Comparison of ENCODE assay signal across 7 cellular contexts in the genomic region with DNA sequence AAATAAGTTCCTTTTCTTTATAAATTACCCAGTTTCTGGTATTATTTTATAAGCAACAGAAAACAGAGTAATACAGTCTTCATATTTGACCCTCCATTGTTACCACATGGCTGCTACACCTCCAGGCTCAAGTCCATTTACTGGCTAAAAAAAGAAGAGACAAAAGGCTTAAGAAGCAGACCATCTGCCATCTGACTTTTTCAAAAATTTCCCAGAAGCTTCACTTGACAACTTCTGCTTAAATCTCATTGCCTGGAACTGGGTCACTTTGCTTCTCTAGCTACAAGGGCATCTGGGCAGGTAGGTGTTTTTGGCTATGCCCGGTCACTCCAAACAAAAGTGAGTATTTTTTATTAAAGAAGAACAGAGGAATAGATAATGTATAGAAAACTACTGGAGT.
"Had no signal": no experiment of that assay in that cellular context is flagged by ENCODE, and none has a peak within 500 bp of the region (broad histone marks: within the 10 kb centered on the region; RNA-seq: fewer than 3 reads in every experiment).

No MANE protein-coding gene starts in this region.

- H3K4me1 ChIP-seq: HAP-1 had no signal

- H3K9me3 Mint-ChIP-seq: IgD-negative memory B cell had no signal

- H2AFZ ChIP-seq: GM23248 had no signal

- H3K27ac ChIP-seq: GM23248, HL-60 had no signal

- DNase-seq: GM23248, GOT3, H7, HFFc6 had no signal

- H3K27ac Mint-ChIP-seq: HFFc6, IgD-negative memory B cell had no signal

- H3K27me3 Mint-ChIP-seq: IgD-negative memory B cell had no signal

- H3K9ac ChIP-seq: GM23248 had no signal

- H3K4me3 ChIP-seq: GM23248, HAP-1 had no signal

- H3K9me3 ChIP-seq: HAP-1 had no signal

- H3K4me1 Mint-ChIP-seq: IgD-negative memory B cell had no signal

- H3K36me3 ChIP-seq: HAP-1 had no signal

- H3K4me3 Mint-ChIP-seq: HFFc6, IgD-negative memory B cell had no signal
